In the genomic region with DNA sequence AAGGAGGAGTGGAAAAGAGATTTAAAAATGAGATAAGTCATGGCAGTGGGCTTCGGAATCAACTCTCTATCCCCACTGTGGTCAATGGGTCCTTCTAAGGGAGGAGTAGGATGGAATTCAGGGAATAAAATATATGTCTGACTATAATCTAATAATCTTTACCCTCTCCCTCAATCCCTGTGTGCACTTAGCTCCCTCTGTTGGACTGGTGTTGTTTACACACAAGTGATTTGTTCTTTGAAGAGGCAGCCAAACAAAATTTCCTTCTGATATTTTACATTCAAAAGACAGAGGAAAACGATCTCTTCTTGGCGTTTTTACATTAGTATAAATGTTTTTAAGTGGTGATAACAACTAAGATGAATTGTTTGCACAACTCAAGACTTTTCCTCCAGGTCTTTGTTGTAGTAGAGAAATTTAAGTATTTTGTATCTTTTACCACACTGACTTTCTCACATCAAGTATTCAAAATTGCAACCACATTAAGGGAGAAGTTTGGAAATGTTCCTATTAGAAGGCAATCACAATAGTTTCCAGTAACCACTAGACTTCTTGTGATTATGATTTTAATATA, we compare ENCODE assay signal across 9 cellular contexts.
A peak's percentile ranks its signal among the peaks of the same experiment; 100 is the strongest.
DNase-seq lines count a peak whose midpoint lies in the region; ATAC-seq, FAIRE-seq and TF ChIP-seq lines count a peak whose summit lies in the region.
"Had no signal": no experiment of that assay in that cellular context is flagged by ENCODE, and none has a peak within 500 bp of the region (broad histone marks: within the 10 kb centered on the region; RNA-seq: fewer than 3 reads in every experiment).

No MANE protein-coding gene starts in this region.

- H3K4me1 ChIP-seq in prostate gland (replicated peaks): no peaks in the 10 kb centered on the region

- TF ChIP-seq CTCF in VCaP (conservative IDR thresholded peaks at IDR 0.05) (peak; percentile 87), prostate gland (IDR thresholded peaks at IDR 0.05) (peak in 2 of 4 experiments; percentile 23 to 44), coronary artery (IDR thresholded peaks at IDR 0.05) (no peak)

- 20% methylated on average over 3 of the region's 3 CpGs for WGBS in prostate gland

- peak; percentile 82 for ATAC-seq in left lobe of liver

- no peaks in the 10 kb centered on the region for H3K36me3 ChIP-seq in prostate gland

- no peaks in the 10 kb centered on the region for H3K9me3 ChIP-seq in prostate gland

- DNase-seq in D341Med (ENCODE audit: low spot score) (peak; percentile 45), HuH-7.5 (ENCODE audit: low spot score) (peak; percentile 18), left lobe of liver (ENCODE audit: low spot score) (no peak), amygdala (lab: John Stamatoyannopoulos, UW) (no peak), prostate gland (ENCODE audit: low spot score) (no peak), coronary artery (ENCODE audit: low spot score) (no peak), frontal cortex (ENCODE audit: low spot score in 2 of 2) (no peak)

- H3K27me3 ChIP-seq in prostate gland (replicated peaks; ENCODE audit: insufficient read depth): no peaks in the 10 kb centered on the region

- H3K27ac ChIP-seq in VCaP (no peak overlapping the region), prostate gland (no peak overlapping the region), coronary artery (no peak overlapping the region)

- H3K4me3 ChIP-seq in prostate gland (no peak overlapping the region), coronary artery (no peak overlapping the region)
- H3K4me3 ChIP-seq: lung had no signal

- intact Hi-C loops in prostate gland (cut with DNase I): no loop called here

- no peak for FAIRE-seq in frontal cortex (lab: Jason Lieb, UNC)

- TF ChIP-seq POLR2A in prostate gland (IDR thresholded peaks at IDR 0.05): no peak

Comparison
In these comparisons a context has a peak if more than half of its experiments do, and no peak if none do; other contexts are left out.
1. DNase-seq: peak in D341Med (single experiment) and HuH-7.5 (single experiment); none in left lobe of liver (single experiment), amygdala (0 of 56), prostate gland (single experiment), coronary artery (single experiment) and frontal cortex (0 of 2).